ENCODE assay signal across 13 cellular contexts in the genomic region with DNA sequence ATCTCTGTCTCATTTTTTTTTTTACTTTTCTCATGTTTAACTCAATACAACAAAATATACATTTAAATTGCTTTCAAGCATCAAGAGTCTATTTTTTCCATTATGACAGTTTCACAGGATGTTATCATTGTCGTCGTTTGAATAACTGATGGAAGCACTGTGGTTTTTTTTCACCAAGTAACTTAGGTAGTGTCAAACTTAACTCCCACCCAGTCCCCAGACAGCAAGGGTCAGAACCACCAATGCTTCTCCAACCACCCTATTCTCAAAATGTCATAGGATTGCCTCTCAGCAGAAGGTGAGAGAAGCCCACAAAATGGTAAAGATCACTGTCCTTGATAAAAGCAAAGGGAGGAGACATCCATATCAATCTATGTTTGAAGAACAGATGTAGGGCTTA.
A peak's percentile ranks its signal among the peaks of the same experiment; 100 is the strongest.
DNase-seq lines count a peak whose midpoint lies in the region; ATAC-seq lines count a peak whose summit lies in the region.
"Had no signal": no experiment of that assay in that cellular context is flagged by ENCODE, and none has a peak within 500 bp of the region (broad histone marks: within the 10 kb centered on the region; RNA-seq: fewer than 3 reads in every experiment).

No MANE protein-coding gene starts in this region.

- H3K9me3 Mint-ChIP-seq in stimulated activated naive CD8-positive, alpha-beta T cell treated with anti-CD3 and anti-CD28 coated beads, Interleukin-15, amount 100 ng/mL, for 72 hours = no peaks in the 10 kb centered on the region
- no peaks in the 10 kb centered on the region for H3K9me3 Mint-ChIP-seq in effector memory CD8-positive, alpha-beta T cell
- H3K9me3 Mint-ChIP-seq in natural killer cell treated with Interleukin-12 subunit alpha and Interleukin-12 subunit beta and Interleukin-15 and Interleukin-18, amount 100 ng/mL, for 72 hours = no peaks in the 10 kb centered on the region
- H3K9me3 Mint-ChIP-seq: CD8-positive, alpha-beta T cell; GM23338 had no signal

- H3K4me3 Mint-ChIP-seq in stimulated activated naive CD8-positive, alpha-beta T cell treated with anti-CD3 and anti-CD28 coated beads, Interleukin-15, amount 100 ng/mL, for 72 hours = no peak overlapping the region
- no peak overlapping the region for H3K4me3 Mint-ChIP-seq in effector memory CD8-positive, alpha-beta T cell
- H3K4me3 Mint-ChIP-seq in natural killer cell treated with Interleukin-12 subunit alpha and Interleukin-12 subunit beta and Interleukin-15 and Interleukin-18, amount 100 ng/mL, for 72 hours = peak overlapping the region; percentile 15
- H3K4me3 Mint-ChIP-seq: CD4-positive, CD25-positive, alpha-beta regulatory T cell; CD8-positive, alpha-beta T cell; GM23338; HFFc6 had no signal

- DNase-seq in stimulated activated naive CD8-positive, alpha-beta T cell treated with anti-CD3 and anti-CD28 coated beads, Interleukin-15, Interleukin-2, amounts not matched to agents 100 U/mL and 50 U/mL, for 24 hours = peak; percentile 8
- no peak for DNase-seq in stimulated activated naive CD8-positive, alpha-beta T cell treated with anti-CD3 and anti-CD28 coated beads, Interleukin-15, amount 100 ng/mL, for 72 hours
- DNase-seq in effector memory CD8-positive, alpha-beta T cell = no peak
- no peak for DNase-seq in natural killer cell treated with Interleukin-12 subunit alpha and Interleukin-12 subunit beta and Interleukin-15 and Interleukin-18, amount 100 ng/mL, for 72 hours (ENCODE audit: low spot score)
- no peak for DNase-seq in inferior parietal cortex (ENCODE audit: extremely low spot score)
- DNase-seq: Caco-2; CD4-positive, CD25-positive, alpha-beta regulatory T cell; CD8-positive, alpha-beta T cell; DMS153; DND-41; HFFc6 had no signal

- peak; percentile 86 for ATAC-seq in stimulated activated naive CD8-positive, alpha-beta T cell treated with anti-CD3 and anti-CD28 coated beads, Interleukin-15, Interleukin-2, amounts not matched to agents 100 U/mL and 50 U/mL, for 24 hours
- no peak for ATAC-seq in stimulated activated naive CD8-positive, alpha-beta T cell treated with anti-CD3 and anti-CD28 coated beads, Interleukin-15, amount 100 ng/mL, for 72 hours
- peak; percentile 39 for ATAC-seq in effector memory CD8-positive, alpha-beta T cell (replicated peaks)
- peak in 1 of 2 donors; percentile 77 for ATAC-seq in natural killer cell treated with Interleukin-12 subunit alpha and Interleukin-12 subunit beta and Interleukin-15 and Interleukin-18, amount 100 ng/mL, for 72 hours
- ATAC-seq in GM21825 (IDR thresholded peaks at IDR 0.05; ENCODE audit: unreplicated experiment) = no peak
- ATAC-seq: CD8-positive, alpha-beta T cell; GM23338 had no signal

- no peak overlapping the region for H3K27ac Mint-ChIP-seq in stimulated activated naive CD8-positive, alpha-beta T cell treated with anti-CD3 and anti-CD28 coated beads, Interleukin-15, amount 100 ng/mL, for 72 hours
- no peak overlapping the region for H3K27ac Mint-ChIP-seq in effector memory CD8-positive, alpha-beta T cell
- no peak overlapping the region for H3K27ac Mint-ChIP-seq in natural killer cell treated with Interleukin-12 subunit alpha and Interleukin-12 subunit beta and Interleukin-15 and Interleukin-18, amount 100 ng/mL, for 72 hours
- H3K27ac Mint-ChIP-seq: CD4-positive, CD25-positive, alpha-beta regulatory T cell; CD8-positive, alpha-beta T cell; GM23338; HFFc6 had no signal

- no peaks in the 10 kb centered on the region for H3K36me3 Mint-ChIP-seq in effector memory CD8-positive, alpha-beta T cell (ENCODE audit: insufficient read depth)
- no peaks in the 10 kb centered on the region for H3K36me3 Mint-ChIP-seq in natural killer cell treated with Interleukin-12 subunit alpha and Interleukin-12 subunit beta and Interleukin-15 and Interleukin-18, amount 100 ng/mL, for 72 hours
- H3K36me3 Mint-ChIP-seq: CD4-positive, CD25-positive, alpha-beta regulatory T cell; CD8-positive, alpha-beta T cell had no signal

- no peaks in the 10 kb centered on the region for H3K4me1 Mint-ChIP-seq in stimulated activated naive CD8-positive, alpha-beta T cell treated with anti-CD3 and anti-CD28 coated beads, Interleukin-15, amount 100 ng/mL, for 72 hours
- H3K4me1 Mint-ChIP-seq in effector memory CD8-positive, alpha-beta T cell (ENCODE audit: low read depth in 2 of 2) = peaks cover 0 to 3% of the 10 kb centered on the region in 2 donors
- H3K4me1 Mint-ChIP-seq in natural killer cell treated with Interleukin-12 subunit alpha and Interleukin-12 subunit beta and Interleukin-15 and Interleukin-18, amount 100 ng/mL, for 72 hours (ENCODE audit: low read depth in 2 of 2) = peaks cover 10 to 25% of the 10 kb centered on the region in 2 donors
- H3K4me1 Mint-ChIP-seq: CD4-positive, CD25-positive, alpha-beta regulatory T cell had no signal

- H3K27me3 Mint-ChIP-seq in stimulated activated naive CD8-positive, alpha-beta T cell treated with anti-CD3 and anti-CD28 coated beads, Interleukin-15, amount 100 ng/mL, for 72 hours = peaks cover 16% of the 10 kb centered on the region
- no peaks in the 10 kb centered on the region for H3K27me3 Mint-ChIP-seq in effector memory CD8-positive, alpha-beta T cell
- H3K27me3 Mint-ChIP-seq in natural killer cell treated with Interleukin-12 subunit alpha and Interleukin-12 subunit beta and Interleukin-15 and Interleukin-18, amount 100 ng/mL, for 72 hours = no peaks in the 10 kb centered on the region

Comparison
In these comparisons a context has a peak if more than half of its experiments do, and no peak if none do; other contexts are left out.
1. ATAC-seq: peak in stimulated activated naive CD8-positive, alpha-beta T cell treated with anti-CD3 and anti-CD28 coated beads, Interleukin-15, Interleukin-2, amounts not matched to agents 100 U/mL and 50 U/mL, for 24 hours (single experiment) and effector memory CD8-positive, alpha-beta T cell (single experiment); none in stimulated activated naive CD8-positive, alpha-beta T cell treated with anti-CD3 and anti-CD28 coated beads, Interleukin-15, amount 100 ng/mL, for 72 hours (single experiment) and GM21825 (single experiment).